1 cellular context compared by ENCODE assay signal in genomic region chr6:3208775-3209113, GRCh38.
TF ChIP-seq lines count a peak whose summit lies in the region.

No MANE protein-coding gene starts in this region.

TF ChIP-seq in H1, 55 proteins besides CTCF, POLR2A, EP300 and RAD21:
- no peak for TF ChIP-seq TAF1 (IDR thresholded peaks at IDR 0.05; ENCODE audit: low read depth, low read length)
- TF ChIP-seq ZNF274 (IDR thresholded peaks at IDR 0.05; ENCODE audit: borderline replicate concordance, extremely low read depth, low read length) = no peak
- no peak for TF ChIP-seq CTBP2 (IDR thresholded peaks at IDR 0.05; ENCODE audit: borderline replicate concordance, insufficient read depth, insufficient read length, low read length)
- TF ChIP-seq TBP (IDR thresholded peaks at IDR 0.05; ENCODE audit: low read depth, low read length) = no peak
